In genomic region chr5:42855386-42855785, GRCh38 we compare ENCODE assay signal across 17 cellular contexts. TPM values are rescaled to one million over a fixed set of nuclear protein-coding genes. Genes with fewer than 3 reads are reported as not detected.
DNase-seq lines count a peak whose midpoint lies in the region; ATAC-seq and TF ChIP-seq lines count a peak whose summit lies in the region.
"Had no signal": no experiment of that assay in that cellular context is flagged by ENCODE, and none has a peak within 500 bp of the region (broad histone marks: within the 10 kb centered on the region; RNA-seq: fewer than 3 reads in every experiment).

No MANE protein-coding gene starts in this region.

- no peaks in the 10 kb centered on the region for H3K27me3 ChIP-seq in right lobe of liver
- no peaks in the 10 kb centered on the region for H3K27me3 ChIP-seq in vagina
- H3K27me3 ChIP-seq in foreskin keratinocyte = no peaks in the 10 kb centered on the region
- H3K27me3 ChIP-seq: BLaER1, Peyer's patch had no signal

- H3K36me3 ChIP-seq in right lobe of liver (no peaks in the 10 kb centered on the region), vagina (no peaks in the 10 kb centered on the region)
- H3K36me3 ChIP-seq: BLaER1, Peyer's patch had no signal

- in situ Hi-C loops in G401 (cut with HindIII; ENCODE audit: low sequenced_read_pairs) = no loop called here

- intact Hi-C loops in right lobe of liver (cut with DNase I) = no loop called here
- intact Hi-C loops in vagina (cut with DNase I) = no loop called here

- H3K27ac ChIP-seq in caudate nucleus (ENCODE audit: low read depth, low read length) (peak overlapping the region; percentile 55), right lobe of liver (peak overlapping the region in 2 of 3 donors; percentile 9 to 44), vagina (peak overlapping the region; percentile 39), foreskin keratinocyte (no peak overlapping the region)
- H3K27ac ChIP-seq: BLaER1 had no signal

- H3K4me3 ChIP-seq in right lobe of liver (no peak overlapping the region), vagina (no peak overlapping the region)
- H3K4me3 ChIP-seq: BLaER1, Peyer's patch had no signal

- H3K9me3 ChIP-seq in right lobe of liver (no peaks in the 10 kb centered on the region), vagina (no peaks in the 10 kb centered on the region)
- H3K9me3 ChIP-seq: BLaER1, Peyer's patch had no signal

- DNase-seq in M059J (ENCODE audit: low read depth) (peak; percentile 13), caudate nucleus (lab: John Stamatoyannopoulos, UW) (no peak), right lobe of liver (no peak), vagina (ENCODE audit: extremely low spot score in 2 of 2) (no peak), NCI-H524 treated with DMSO at 0.1 percent for 48 hours (lab: John Stamatoyannopoulos, UW) (no peak), foreskin keratinocyte (no peak), G401 (ENCODE audit: low spot score) (no peak)
- DNase-seq: CD8-positive, alpha-beta T cell; DMS53; H7; KG1; NCI-H1417 treated with DMSO at 0.1 percent for 48 hours; NCI-H187 treated with DMSO at 0.1 percent for 48 hours; NCI-H226; NCI-H524 had no signal

- H3K4me1 ChIP-seq in right lobe of liver (peaks cover 0 to 42% (median 0%) of the 10 kb centered on the region in 4 donors), vagina (peaks cover 43% of the 10 kb centered on the region), foreskin keratinocyte (no peaks in the 10 kb centered on the region)
- H3K4me1 ChIP-seq: BLaER1 had no signal

- TF ChIP-seq POLR2A in right lobe of liver (IDR thresholded peaks at IDR 0.05) (no peak), vagina (IDR thresholded peaks at IDR 0.05) (no peak)

- no peak for ATAC-seq in right lobe of liver
- ATAC-seq in foreskin keratinocyte = no peak
- ATAC-seq: CD8-positive, alpha-beta T cell had no signal

- TF ChIP-seq CTCF in right lobe of liver (IDR thresholded peaks at IDR 0.05) (no peak), vagina (IDR thresholded peaks at IDR 0.05) (no peak), foreskin keratinocyte (conservative IDR thresholded peaks at IDR 0.05) (no peak)

RNA-seq across cellular contexts. Expression of gene SELENOP, which starts 43.7 kb away (rescaled TPM):
- total RNA-seq in M059J (2014; rRNA removed; shearing (Covaris generic)) = 20.1 and 45.1 TPM in 2 replicates
- total RNA-seq in right lobe of liver (1,000 to 10,000 TPM; 1,892 to 2,891 (median 2,149) TPM), vagina (344 TPM), foreskin keratinocyte (10.2 and 11.3 TPM in 2 replicates)
- 7.0 and 7.6 TPM in 2 replicates for polyA plus RNA-seq in foreskin keratinocyte
- total RNA-seq in G401 (2014; rRNA removed; shearing (Covaris generic)) = 0.20 TPM in 1 of 2 replicates, not detected in the other
